Comparison of ENCODE assay signal across 23 cellular contexts in genomic region chr14:90475298-90475697, GRCh38.
"Had no signal": no experiment of that assay in that cellular context is flagged by ENCODE, and none has a peak within 500 bp of the region (broad histone marks: within the 10 kb centered on the region; RNA-seq: fewer than 3 reads in every experiment).

No MANE protein-coding gene starts in this region.

- H3K9ac ChIP-seq: KMS-11 had no signal

- H3K4me3 ChIP-seq: K562, PC-9, Peyer's patch, SJCRH30 had no signal

- H3K27me3 ChIP-seq: Peyer's patch, SJCRH30 had no signal

- H3K36me3 ChIP-seq: Peyer's patch, SJCRH30 had no signal

- H3K27ac ChIP-seq: HL-60, KMS-11, PC-9, Peyer's patch, SJCRH30 had no signal

- DNase-seq: Kasumi-1, MM.1S, NCI-H1092, NCI-H1105 treated with DMSO at 0.1 percent for 48 hours, NCI-H1436 treated with DMSO at 0.1 percent for 48 hours, NCI-H1694, NCI-H187 treated with DMSO at 0.1 percent for 48 hours, NCI-H2081, NCI-H2107, NCI-H2227 treated with DMSO at 0.1 percent for 48 hours, NCI-H446, NCI-H510A, NCI-H524 treated with DMSO at 0.1 percent for 48 hours, NCI-H69, NCI-H774, PC-9, Peyer's patch, SHP77 treated with DMSO at 0.1 percent for 48 hours, SJCRH30, T-helper 1 cell had no signal

- H3K4me2 ChIP-seq: KMS-11, PC-9 had no signal

- H3K4me1 ChIP-seq: Peyer's patch, SJCRH30 had no signal

- H2AFZ ChIP-seq: PC-9 had no signal
